ENCODE assay signal across 26 cellular contexts in the genomic region with DNA sequence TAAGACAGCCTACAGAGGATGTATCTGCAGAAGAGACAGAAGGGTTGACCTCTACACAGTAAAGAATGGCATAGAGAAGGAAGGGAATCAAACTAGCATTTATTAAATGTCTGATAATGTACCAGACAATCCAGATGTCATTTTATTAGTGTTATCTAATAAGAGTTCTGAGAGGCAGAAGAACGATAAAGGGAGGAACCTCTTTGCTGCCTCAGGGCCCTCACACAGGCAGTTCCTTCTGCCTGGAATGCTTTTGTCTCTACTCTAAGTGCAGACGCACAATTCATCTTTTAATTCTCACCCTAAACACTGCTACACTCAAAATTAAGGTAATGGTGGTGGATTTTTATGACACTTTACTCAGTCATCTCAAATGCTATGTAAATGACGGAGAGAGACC.
"Had no signal": no experiment of that assay in that cellular context is flagged by ENCODE, and none has a peak within 500 bp of the region (broad histone marks: within the 10 kb centered on the region; RNA-seq: fewer than 3 reads in every experiment).

No MANE protein-coding gene starts in this region.

- H2AFZ ChIP-seq: hepatocyte had no signal

- H3K27me3 ChIP-seq: colonic mucosa, dorsolateral prefrontal cortex, esophagus muscularis mucosa, esophagus squamous epithelium, foreskin keratinocyte, gastrocnemius medialis, gastroesophageal sphincter, heart left ventricle, heart right ventricle, hepatocyte had no signal

- H3K27ac ChIP-seq: colonic mucosa, coronary artery, dorsolateral prefrontal cortex, epithelial cell of prostate, esophagus muscularis mucosa, esophagus squamous epithelium, foreskin keratinocyte, gastrocnemius medialis, gastroesophageal sphincter, heart left ventricle, heart right ventricle, hepatocyte had no signal

- H3K9me3 ChIP-seq: colonic mucosa, esophagus muscularis mucosa, esophagus squamous epithelium, gastrocnemius medialis, gastroesophageal sphincter, heart left ventricle, heart right ventricle had no signal

- H3K27me3 Mint-ChIP-seq: dendritic cell treated with granulocyte-macrophage colony-stimulating factor and Interleukin-4, amounts not matched to agents 40 ng/mL and 50 ng/mL, for 4 days; effector memory CD8-positive, alpha-beta T cell had no signal

- DNase-seq: colonic mucosa; cortex of kidney; dermis blood vessel endothelial cell; dorsolateral prefrontal cortex; effector CD4-positive, alpha-beta T cell; effector CD8-positive, alpha-beta T cell; effector memory CD4-positive, alpha-beta T cell; effector memory CD8-positive, alpha-beta T cell; endodermal cell; erythroblast; esophagus squamous epithelium; foreskin fibroblast; foreskin keratinocyte; foreskin melanocyte; gastrocnemius medialis; glutamatergic neuron; head of caudate nucleus; heart left ventricle; heart right ventricle had no signal

- H3K79me2 ChIP-seq: hepatocyte had no signal

- H3K4me3 Mint-ChIP-seq: dendritic cell treated with granulocyte-macrophage colony-stimulating factor and Interleukin-4, amounts not matched to agents 40 ng/mL and 50 ng/mL, for 4 days; effector memory CD8-positive, alpha-beta T cell; endodermal cell had no signal

- H3K27ac Mint-ChIP-seq: dendritic cell treated with granulocyte-macrophage colony-stimulating factor and Interleukin-4, amounts not matched to agents 40 ng/mL and 50 ng/mL, for 4 days; effector memory CD8-positive, alpha-beta T cell had no signal

- H3K36me3 ChIP-seq: colonic mucosa had no signal

- H3K4me1 ChIP-seq: colonic mucosa, esophagus muscularis mucosa, esophagus squamous epithelium, foreskin keratinocyte, gastrocnemius medialis, gastroesophageal sphincter, heart left ventricle, heart right ventricle had no signal

- H3K4me3 ChIP-seq: colonic mucosa, coronary artery, dorsolateral prefrontal cortex, esophagus muscularis mucosa, esophagus squamous epithelium, gastrocnemius medialis, gastroesophageal sphincter, heart left ventricle, heart right ventricle, hepatocyte had no signal

- H3K4me2 ChIP-seq: hepatocyte had no signal

- H3K9me3 Mint-ChIP-seq: dendritic cell treated with granulocyte-macrophage colony-stimulating factor and Interleukin-4, amounts not matched to agents 40 ng/mL and 50 ng/mL, for 4 days; effector memory CD8-positive, alpha-beta T cell; endodermal cell had no signal

- ATAC-seq: effector memory CD8-positive, alpha-beta T cell; esophagus mucosa; foreskin keratinocyte; gastrocnemius medialis; gastroesophageal sphincter; heart left ventricle; heart right ventricle had no signal
